9 cellular contexts compared by ENCODE assay signal in the genomic region with DNA sequence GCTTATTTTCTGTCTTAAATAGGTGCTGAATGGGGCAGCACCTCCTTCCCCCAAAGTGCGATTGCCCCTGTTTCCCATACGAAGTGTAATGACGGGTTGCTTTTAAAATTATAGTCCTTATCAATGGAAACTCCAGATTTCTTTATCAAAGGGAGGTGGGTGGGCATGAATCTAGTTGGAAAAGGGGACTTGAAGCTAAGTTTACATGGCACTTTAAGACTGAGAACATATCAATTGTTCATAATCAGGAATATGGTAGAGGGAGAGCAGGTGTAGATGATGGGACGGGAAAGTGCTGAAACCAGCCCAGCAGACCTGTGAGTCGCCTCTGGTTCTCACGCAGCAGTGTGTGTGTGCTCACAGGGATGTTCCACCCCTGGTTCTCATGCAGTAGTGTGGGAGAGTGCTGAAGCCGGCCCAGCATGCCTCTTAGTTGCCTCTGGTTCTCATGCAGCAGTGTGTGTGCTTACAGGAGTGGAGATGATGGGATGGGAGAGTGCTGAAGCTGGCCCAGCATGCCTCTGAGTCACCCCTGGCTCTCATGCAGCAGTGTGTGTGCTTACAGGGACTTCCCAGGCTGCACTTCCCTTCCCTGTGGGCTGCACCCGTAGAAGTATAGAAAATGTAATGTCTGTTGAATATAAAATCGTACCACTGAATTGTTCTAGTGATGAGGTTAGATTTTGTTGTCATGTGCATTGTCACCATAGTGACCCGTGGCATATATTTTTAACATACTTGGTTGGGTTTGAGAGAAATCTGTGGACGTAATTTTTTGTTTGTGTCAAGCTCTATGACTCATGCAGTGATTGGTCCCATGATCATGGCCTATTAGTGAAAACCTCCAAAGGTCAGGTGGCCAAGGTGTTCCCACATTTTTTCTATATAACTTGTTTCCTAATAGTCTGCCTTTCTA. TPM values are rescaled to one million over a fixed set of nuclear protein-coding genes. Genes with fewer than 3 reads are reported as not detected.
A peak's percentile ranks its signal among the peaks of the same experiment; 100 is the strongest.
DNase-seq lines count a peak whose midpoint lies in the region; ATAC-seq, FAIRE-seq and TF ChIP-seq lines count a peak whose summit lies in the region.
"Had no signal": no experiment of that assay in that cellular context is flagged by ENCODE, and none has a peak within 500 bp of the region (broad histone marks: within the 10 kb centered on the region; RNA-seq: fewer than 3 reads in every experiment).

No MANE protein-coding gene starts in this region.

- no peaks in the 10 kb centered on the region for H4K20me1 ChIP-seq in K562 (replicated peaks; ENCODE audit: control insufficient read depth, insufficient read depth, low read length)

- H3K4me1 ChIP-seq in K562 (replicated peaks in 1 of 2; ENCODE audit: control insufficient read depth in 2 of 2, insufficient read depth in 2 of 2, low read length in 2 of 2), result peaks cover 0 to 7% of the 10 kb centered on the region in 2 experiments; a peak in 2 of 5 replicates

- intact Hi-C loops in activated CD8-positive, alpha-beta T cell treated with anti-CD3 and anti-CD28 coated beads for 36 hours (cut with micrococcal nuclease), result no loop called here
- intact Hi-C loops in K562 (cut with micrococcal nuclease), result loop anchor here (5.0 kb wide), 1 partner anchor 54 kb away; no protein-coding TSS in a partner anchor

- ATAC-seq in activated CD8-positive, alpha-beta T cell treated with anti-CD3 and anti-CD28 coated beads for 36 hours, result peak; percentile 47
- no peak for ATAC-seq in activated CD8-positive, alpha-beta T cell treated with anti-CD3 and anti-CD28 coated beads, Interleukin-2, amount 10 ng/mL, durations not matched to agents 7 days and 5 days
- ATAC-seq in HG02973 (IDR thresholded peaks at IDR 0.05; ENCODE audit: unreplicated experiment) (peak; percentile 49), K562 (no peak), omental fat pad (ENCODE audit: low FRiP score) (peak; percentile 44), T-cell (replicated peaks in 1 of 4) (no peak)

- CTCF ChIA-PET in activated CD8-positive, alpha-beta T cell treated with anti-CD3 and anti-CD28 coated beads for 36 hours (lab: Charles Lee), result no interaction called here
- CTCF ChIA-PET in activated CD8-positive, alpha-beta T cell treated with anti-CD3 and anti-CD28 coated beads, Interleukin-2, amount 10 ng/mL, durations not matched to agents 7 days and 5 days (lab: Charles Lee), result no interaction called here
- CTCF ChIA-PET in K562 (lab: Yijun Ruan, JAX; ENCODE audit: low intra/inter-chr PET ratio) (no interaction called here), T-cell (lab: Charles Lee) (no interaction called here)

- POLR2A ChIA-PET in activated CD8-positive, alpha-beta T cell treated with anti-CD3 and anti-CD28 coated beads for 36 hours (lab: Charles Lee), result no interaction called here
- POLR2A ChIA-PET in activated CD8-positive, alpha-beta T cell treated with anti-CD3 and anti-CD28 coated beads, Interleukin-2, amount 10 ng/mL, durations not matched to agents 7 days and 5 days (lab: Charles Lee), result no interaction called here
- POLR2A ChIA-PET in K562 (lab: Yijun Ruan, JAX) (interaction anchor here (0.5 kb wide), 1 partner anchor 168 kb away, joined by 3 read pairs; no protein-coding TSS in a partner anchor), T-cell (lab: Charles Lee) (interaction anchor here in 1 of 2 donors (0.6 kb wide), 1 partner anchor 10 kb away, joined by 7 read pairs; no protein-coding TSS in a partner anchor)

- no peak for TF ChIP-seq CTCF in activated CD8-positive, alpha-beta T cell treated with anti-CD3 and anti-CD28 coated beads for 36 hours (IDR thresholded peaks at IDR 0.05)
- TF ChIP-seq CTCF in K562 (IDR thresholded peaks at IDR 0.05 in 2 of 3, conservative IDR thresholded peaks at IDR 0.05 in 1 of 3; ENCODE audit: insufficient read depth in 2 of 3, low read depth in 1 of 3, low read length in 3 of 3), result no peak
- TF ChIP-seq CTCF in omental fat pad (IDR thresholded peaks at IDR 0.05), result no peak

- no peak overlapping the region for H3K4me3 ChIP-seq in K562

- no peak for TF ChIP-seq POLR2A in K562 (conservative IDR thresholded peaks at IDR 0.05)

- in situ Hi-C loops in K562 (cut with MboI), result no loop called here

- no peaks in the 10 kb centered on the region for H3K9me3 Mint-ChIP-seq in activated CD8-positive, alpha-beta T cell treated with anti-CD3 and anti-CD28 coated beads for 36 hours
- no peaks in the 10 kb centered on the region for H3K9me3 Mint-ChIP-seq in activated CD8-positive, alpha-beta T cell treated with anti-CD3 and anti-CD28 coated beads, Interleukin-2, amount 10 ng/mL, durations not matched to agents 7 days and 5 days (ENCODE audit: insufficient read depth)
- no peaks in the 10 kb centered on the region for H3K9me3 Mint-ChIP-seq in T-cell
- H3K9me3 Mint-ChIP-seq: CD4-positive, CD25-positive, alpha-beta regulatory T cell had no signal

- H3K27ac ChIP-seq in K562 (ENCODE audit: extremely low read depth, low read depth, low read length), result no peak overlapping the region

- BruUV-seq in K562 (replicated peaks; lab: Mats Ljungman, UMichigan), result no TSS peak

- H3K4me1 Mint-ChIP-seq in activated CD8-positive, alpha-beta T cell treated with anti-CD3 and anti-CD28 coated beads for 36 hours (ENCODE audit: low read depth), result peaks cover 8% of the 10 kb centered on the region
- no peaks in the 10 kb centered on the region for H3K4me1 Mint-ChIP-seq in activated CD8-positive, alpha-beta T cell treated with anti-CD3 and anti-CD28 coated beads, Interleukin-2, amount 10 ng/mL, durations not matched to agents 7 days and 5 days (ENCODE audit: low read depth)
- no peaks in the 10 kb centered on the region for H3K4me1 Mint-ChIP-seq in T-cell

- peaks cover 44% of the 10 kb centered on the region for H3K36me3 ChIP-seq in K562 (ENCODE audit: control insufficient read depth, insufficient read depth, low read length)

- peak; percentile 10 for DNase-seq in activated CD8-positive, alpha-beta T cell treated with anti-CD3 and anti-CD28 coated beads for 36 hours
- no peak for DNase-seq in activated CD8-positive, alpha-beta T cell treated with anti-CD3 and anti-CD28 coated beads, Interleukin-2, amount 10 ng/mL, durations not matched to agents 7 days and 5 days
- no peak for DNase-seq in K562 (ENCODE audit: extremely low read depth in 1 of 4, low spot score in 3 of 4)
- DNase-seq in omental fat pad (ENCODE audit: low spot score), result no peak
- no peak for DNase-seq in SIG-M5 treated with dmso at 0.1 percent for 504 hours (lab: John Stamatoyannopoulos, UW; ENCODE audit: unreplicated experiment)
- DNase-seq in T-cell, result no peak
- no peak for DNase-seq in NK-92 treated with Interleukin-12 subunit alpha and Interleukin-12 subunit beta, amount 100 ng/mL, for 24 hours (lab: John Stamatoyannopoulos, UW)
- DNase-seq: CD4-positive, CD25-positive, alpha-beta regulatory T cell had no signal

- no peak overlapping the region for H3K4me3 Mint-ChIP-seq in activated CD8-positive, alpha-beta T cell treated with anti-CD3 and anti-CD28 coated beads for 36 hours
- no peak overlapping the region for H3K4me3 Mint-ChIP-seq in activated CD8-positive, alpha-beta T cell treated with anti-CD3 and anti-CD28 coated beads, Interleukin-2, amount 10 ng/mL, durations not matched to agents 7 days and 5 days
- H3K4me3 Mint-ChIP-seq in T-cell, result no peak overlapping the region
- H3K4me3 Mint-ChIP-seq: CD4-positive, CD25-positive, alpha-beta regulatory T cell had no signal

- no peak for FAIRE-seq in K562 (lab: Jason Lieb, UNC)

- H3K9me1 ChIP-seq in K562 (ENCODE audit: control insufficient read depth, insufficient read depth, low read length), result no peaks in the 10 kb centered on the region

- TF ChIP-seq RAD21 in K562 (CRISPR knock-in tag; conservative IDR thresholded peaks at IDR 0.05 in 1 of 2, IDR thresholded peaks at IDR 0.05 in 1 of 2), result no peak

- no peaks in the 10 kb centered on the region for H3K9me3 ChIP-seq in K562 (replicated peaks; ENCODE audit: control insufficient read depth, insufficient read depth, low read depth, low read length)

- H3K79me2 ChIP-seq in K562 (ENCODE audit: control insufficient read depth, insufficient read depth, low read length), result no peaks in the 10 kb centered on the region; the same call in 2 of the 3 replicates

- H3K27me3 Mint-ChIP-seq in activated CD8-positive, alpha-beta T cell treated with anti-CD3 and anti-CD28 coated beads for 36 hours, result no peaks in the 10 kb centered on the region
- no peaks in the 10 kb centered on the region for H3K27me3 Mint-ChIP-seq in activated CD8-positive, alpha-beta T cell treated with anti-CD3 and anti-CD28 coated beads, Interleukin-2, amount 10 ng/mL, durations not matched to agents 7 days and 5 days (ENCODE audit: low read depth)
- H3K27me3 Mint-ChIP-seq in T-cell, result no peaks in the 10 kb centered on the region
- H3K27me3 Mint-ChIP-seq: CD4-positive, CD25-positive, alpha-beta regulatory T cell had no signal

- no peaks in the 10 kb centered on the region for H3K27me3 ChIP-seq in K562 (ENCODE audit: control insufficient read depth in 2 of 2, insufficient read depth in 2 of 2, low read length in 2 of 2)

- WGBS in K562 (ENCODE audit: insufficient coverage, low coverage, missing lambda C conversion rate), result 76% methylated on average over 11 of the region's 11 CpGs

- H3K36me3 Mint-ChIP-seq in activated CD8-positive, alpha-beta T cell treated with anti-CD3 and anti-CD28 coated beads for 36 hours (ENCODE audit: low read depth), result peaks cover 47% of the 10 kb centered on the region
- peaks cover 30% of the 10 kb centered on the region for H3K36me3 Mint-ChIP-seq in activated CD8-positive, alpha-beta T cell treated with anti-CD3 and anti-CD28 coated beads, Interleukin-2, amount 10 ng/mL, durations not matched to agents 7 days and 5 days (ENCODE audit: low read depth)
- peaks cover 62% of the 10 kb centered on the region for H3K36me3 Mint-ChIP-seq in T-cell

- no peak for TF ChIP-seq EP300 in K562 (IDR thresholded peaks at IDR 0.05; ENCODE audit: low read length)

- no peak overlapping the region for H3K27ac Mint-ChIP-seq in activated CD8-positive, alpha-beta T cell treated with anti-CD3 and anti-CD28 coated beads for 36 hours
- H3K27ac Mint-ChIP-seq in activated CD8-positive, alpha-beta T cell treated with anti-CD3 and anti-CD28 coated beads, Interleukin-2, amount 10 ng/mL, durations not matched to agents 7 days and 5 days, result no peak overlapping the region
- H3K27ac Mint-ChIP-seq in T-cell, result no peak overlapping the region

- H3K4me2 ChIP-seq in K562 (ENCODE audit: insufficient read depth, low read length), result no peak overlapping the region

- no peak overlapping the region for H2AFZ ChIP-seq in K562 (ENCODE audit: low read depth, low read length)

- H3K9ac ChIP-seq in K562 (ENCODE audit: insufficient read depth in 1 of 2, low read depth in 2 of 2, low read length in 2 of 2), result no peak overlapping the region

RNA-seq across cellular contexts. Expression of a gene that starts 51.6 kb away (rescaled TPM):
- total RNA-seq in activated CD8-positive, alpha-beta T cell treated with anti-CD3 and anti-CD28 coated beads for 36 hours, result 10 to 100 TPM; 54.0 to 58.2 TPM
- 10 to 100 TPM; 52.8 to 55.9 TPM for total RNA-seq in activated CD8-positive, alpha-beta T cell treated with anti-CD3 and anti-CD28 coated beads, Interleukin-2, amount 10 ng/mL, durations not matched to agents 7 days and 5 days
- total RNA-seq in K562 (2011; cell fraction: chromatin; rRNA removed; ENCODE audit: low replicate concordance), result 105 and 137 TPM in 2 replicates
- 40.7 and 48.0 TPM in 2 replicates for total RNA-seq in K562 (2011; cell fraction: nucleolus; rRNA removed)
- total RNA-seq in K562 (2011; cell fraction: nucleoplasm; rRNA removed), result 81.2 and 120 TPM in 2 replicates
- total RNA-seq in K562 (2014; rRNA removed), result 16.4 and 18.3 TPM in 2 replicates
- 22.9 and 27.6 TPM in 2 replicates for total RNA-seq in K562 (2014; rRNA removed; fragmentation: Illumina TruSeq; extraction: Trizol)
- total RNA-seq in K562 (2015; rRNA removed; fragmentation: Illumina TruSeq; extraction: Trizol), result 20.0 and 20.7 TPM in 2 replicates
- total RNA-seq in K562 (2021), result 30.7 and 32.8 TPM in 2 replicates
- polyA plus RNA-seq in K562 (2011; rRNA removed), result 36.2 and 39.6 TPM in 2 replicates
- 14.8 and 23.2 TPM in 2 replicates for polyA plus RNA-seq in K562 (2011; cell fraction: cytosol; rRNA removed)
- 101 and 106 TPM in 2 replicates for polyA plus RNA-seq in K562 (2011; cell fraction: nucleus; rRNA removed)
- polyA plus RNA-seq in K562 (2012), result 15.6 and 17.7 TPM in 2 replicates
- 20.2 and 20.9 TPM in 2 replicates for polyA plus RNA-seq in K562 (2014; fragmentation: Illumina TruSeq; extraction: Trizol)
- 10 to 100 TPM; 13.1 to 19.1 TPM for polyA plus RNA-seq in K562 (2014; fragmentation: Nextera tagmentation; extraction: Ambion mirVana)
- polyA plus RNA-seq in K562 (2014; rRNA removed), result 15.2 and 17.7 TPM in 2 replicates
- 71.2 and 73.2 TPM in 2 replicates for polyA minus RNA-seq in K562 (2011; rRNA and poly(A)+ RNA removed)
- 16.9 and 20.9 TPM in 2 replicates for polyA minus RNA-seq in K562 (2011; cell fraction: cytosol; rRNA and poly(A)+ RNA removed)
- polyA minus RNA-seq in K562 (2011; cell fraction: nucleus; rRNA and poly(A)+ RNA removed), result 81.6 and 117 TPM in 2 replicates
- 10 to 100 TPM; 29.1 to 66.7 (median 50.7) TPM for total RNA-seq in omental fat pad
- total RNA-seq in T-cell, result 10 to 100 TPM; 58.5 to 74.6 (median 72.1) TPM

Comparison
In these comparisons a context has a peak if more than half of its experiments do, and no peak if none do; other contexts are left out.
1. ATAC-seq: peak in activated CD8-positive, alpha-beta T cell treated with anti-CD3 and anti-CD28 coated beads for 36 hours (single experiment), HG02973 (single experiment) and omental fat pad (single experiment); none in activated CD8-positive, alpha-beta T cell treated with anti-CD3 and anti-CD28 coated beads, Interleukin-2, amount 10 ng/mL, durations not matched to agents 7 days and 5 days (single experiment), K562 (single experiment) and T-cell (0 of 4).